Comparison of ENCODE assay signal across 21 cellular contexts in the genomic region with DNA sequence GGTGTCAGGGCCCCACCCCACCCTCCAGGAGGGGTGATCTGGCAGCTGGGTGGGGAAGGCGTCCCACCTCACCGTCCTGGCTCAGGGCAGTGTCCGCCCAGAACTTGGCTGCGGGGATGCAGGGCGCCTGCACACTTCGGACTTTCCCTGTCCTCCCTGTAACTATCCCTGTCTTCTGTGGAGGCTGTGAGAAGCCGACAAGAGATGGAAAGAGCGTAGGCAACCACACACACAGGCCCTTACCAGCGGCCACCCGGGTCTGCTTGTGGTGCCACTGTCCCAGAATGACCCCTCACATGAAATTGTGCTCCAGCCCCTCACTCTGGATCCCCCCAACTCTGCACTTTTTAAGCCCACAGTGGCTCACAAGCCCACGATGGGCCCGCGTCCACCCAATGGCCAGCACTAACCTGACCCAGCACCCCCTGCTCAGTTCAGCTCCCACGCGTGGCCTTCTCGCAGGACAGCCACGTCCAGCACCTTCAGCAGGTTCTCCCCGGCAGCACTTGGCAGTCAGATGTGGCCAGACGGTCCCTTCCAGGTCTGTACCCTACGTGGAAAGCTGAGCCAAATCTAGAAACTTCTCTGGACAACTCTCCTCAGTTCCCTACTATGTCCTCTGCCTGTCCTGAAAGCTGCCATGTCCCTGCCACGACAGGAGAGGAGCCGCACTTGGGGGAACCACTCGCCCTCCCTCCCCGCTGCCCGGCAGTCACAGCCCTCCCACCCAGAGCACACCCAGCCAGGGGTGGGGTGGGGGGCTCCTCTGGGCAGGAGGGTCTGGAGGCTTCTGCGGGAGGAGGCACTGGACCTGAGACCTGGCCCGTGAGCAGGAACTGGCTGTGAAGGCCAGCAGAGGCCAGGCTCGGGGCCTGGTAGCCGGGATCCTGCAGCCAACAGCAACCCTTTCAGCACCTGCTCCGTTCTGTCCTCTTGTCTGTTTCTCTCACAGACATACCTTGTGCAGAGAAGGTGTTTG. TPM values are rescaled to one million over a fixed set of nuclear protein-coding genes. Genes with fewer than 3 reads are reported as not detected.
DNase-seq lines count a peak whose midpoint lies in the region; ATAC-seq and TF ChIP-seq lines count a peak whose summit lies in the region.
"Had no signal": no experiment of that assay in that cellular context is flagged by ENCODE, and none has a peak within 500 bp of the region (broad histone marks: within the 10 kb centered on the region; RNA-seq: fewer than 3 reads in every experiment).

No MANE protein-coding gene starts in this region.

- no peak overlapping the region for H4K91ac ChIP-seq in neuronal stem cell (ENCODE audit: low read depth, low read length, poor library complexity)

- TF ChIP-seq CTCF in cardiac muscle cell (IDR thresholded peaks at IDR 0.05; ENCODE audit: low read depth, low read length): no peak

- no peak overlapping the region for H3K4me3 ChIP-seq in cardiac muscle cell
- H3K4me3 ChIP-seq in right cardiac atrium (ENCODE audit: low read length): no peak overlapping the region
- H3K4me3 ChIP-seq in neuronal stem cell (ENCODE audit: low read length in 2 of 2): no peak overlapping the region
- H3K4me3 ChIP-seq: K562 had no signal

- peak overlapping the region; percentile 93 for H3K27ac ChIP-seq in cardiac muscle cell
- H3K27ac ChIP-seq in right cardiac atrium (ENCODE audit: low read length): peak overlapping the region; percentile 84
- no peak overlapping the region for H3K27ac ChIP-seq in neuronal stem cell (replicated peaks; ENCODE audit: low read length)

- WGBS in right cardiac atrium: 80% methylated on average over 30 of the region's 30 CpGs
- no CpG with 5 or more reads among the region's 30 CpGs for WGBS in neuronal stem cell (ENCODE audit: extremely low coverage in 2 of 2, insufficient read length in 2 of 2, insufficient replicate concordance in 1 of 2), 2 donors

- no peak for DNase-seq in cardiac muscle cell (ENCODE audit: low read depth in 1 of 2, low spot score in 1 of 2)
- no peak for DNase-seq in Right ventricle myocardium inferior (ENCODE audit: missing footprints)
- peak in 2 of 3 donors; percentile 12 to 59 for DNase-seq in right cardiac atrium
- DNase-seq in neuronal stem cell (ENCODE audit: low spot score): no peak
- no peak for DNase-seq in nucleus accumbens (lab: John Stamatoyannopoulos, UW)
- no peak for DNase-seq in NCI-H1105 treated with DMSO at 0.1 percent for 48 hours (lab: John Stamatoyannopoulos, UW)
- no peak for DNase-seq in amygdala (lab: John Stamatoyannopoulos, UW)
- DNase-seq: 8988T; CD4-positive, CD25-positive, alpha-beta regulatory T cell; COR-L47; DMS153; GF-D8; GOT3; NCI-H1105; NCI-H1694 treated with DMSO at 0.1 percent for 48 hours; NCI-H510A; NCI-H748 treated with DMSO at 0.1 percent for 48 hours; NK-92 treated with Interleukin-12 subunit alpha and Interleukin-12 subunit beta, amount 100 ng/mL, for 24 hours; SHP77 had no signal

- H2AFZ ChIP-seq in neuronal stem cell (ENCODE audit: low read length): no peak overlapping the region

- peak overlapping the region; percentile 49 for H3K18ac ChIP-seq in neuronal stem cell (ENCODE audit: low read length)

- ATAC-seq in Right ventricle myocardium inferior: no peak
- ATAC-seq in right cardiac atrium: no peak
- ATAC-seq in HG03469 (IDR thresholded peaks at IDR 0.05; ENCODE audit: unreplicated experiment): no peak
- ATAC-seq: K562 had no signal

- H2BK15ac ChIP-seq in neuronal stem cell (ENCODE audit: low read length): peak overlapping the region; percentile 47

- no peaks in the 10 kb centered on the region for H3K79me1 ChIP-seq in neuronal stem cell (ENCODE audit: low read depth, low read length)

- no peaks in the 10 kb centered on the region for H3K36me3 ChIP-seq in cardiac muscle cell
- no peaks in the 10 kb centered on the region for H3K36me3 ChIP-seq in neuronal stem cell (replicated peaks in 1 of 2; ENCODE audit: control insufficient read depth in 2 of 2, insufficient read depth in 2 of 2, low read length in 2 of 2)

- no peak overlapping the region for H3K4me2 ChIP-seq in neuronal stem cell (ENCODE audit: insufficient read depth, low read length, poor library complexity, severe bottlenecking)

- H3K27me3 ChIP-seq in cardiac muscle cell: no peaks in the 10 kb centered on the region
- H3K27me3 ChIP-seq in right cardiac atrium (ENCODE audit: control insufficient read depth, insufficient read depth): no peaks in the 10 kb centered on the region
- H3K27me3 ChIP-seq in neuronal stem cell (ENCODE audit: control insufficient read depth in 3 of 3, insufficient read depth in 3 of 3, low read depth in 1 of 3, low read length in 3 of 3): no peaks in the 10 kb centered on the region

- intact Hi-C loops in Right ventricle myocardium inferior (cut with DNase I): loop anchor here (5.0 kb wide), 1 partner anchor 56 kb away; a partner anchor contains a TSS
- intact Hi-C loops in right cardiac atrium (cut with DNase I): no loop called here

- no peak overlapping the region for H3K4ac ChIP-seq in neuronal stem cell (ENCODE audit: low read length)

- peak overlapping the region; percentile 28 for H3K23ac ChIP-seq in neuronal stem cell (ENCODE audit: low read depth, low read length, poor library complexity)

- no peaks in the 10 kb centered on the region for H3K9me3 ChIP-seq in cardiac muscle cell (ENCODE audit: low read depth)
- no peaks in the 10 kb centered on the region for H3K9me3 ChIP-seq in right cardiac atrium (ENCODE audit: control insufficient read depth, low read length)
- H3K9me3 ChIP-seq in neuronal stem cell (replicated peaks in 1 of 2; ENCODE audit: control insufficient read depth in 2 of 2, insufficient read depth in 1 of 2, low read depth in 1 of 2, low read length in 2 of 2): no peaks in the 10 kb centered on the region

- H2AK5ac ChIP-seq in neuronal stem cell (ENCODE audit: low read depth, low read length): peak overlapping the region; percentile 32

- H4K8ac ChIP-seq in neuronal stem cell (ENCODE audit: low read depth, low read length): no peak overlapping the region

- H2BK5ac ChIP-seq in neuronal stem cell (ENCODE audit: low read length): no peak overlapping the region

- peak overlapping the region; percentile 66 for H3K9ac ChIP-seq in neuronal stem cell (ENCODE audit: low read depth, low read length, poor library complexity)

- no peak overlapping the region for H3K14ac ChIP-seq in neuronal stem cell (ENCODE audit: low read length)

- H2BK12ac ChIP-seq in neuronal stem cell (ENCODE audit: low read length): no peak overlapping the region

- H2BK120ac ChIP-seq in neuronal stem cell (ENCODE audit: low read depth, low read length): no peak overlapping the region

- H3K4me1 ChIP-seq in cardiac muscle cell (ENCODE audit: low read depth) (peaks cover 48% of the 10 kb centered on the region), right cardiac atrium (ENCODE audit: control insufficient read depth, insufficient read depth, low read length) (peaks cover 8% of the 10 kb centered on the region), neuronal stem cell (ENCODE audit: control insufficient read depth in 2 of 2, insufficient read depth in 1 of 2, low read depth in 1 of 2, low read length in 2 of 2) (peaks cover 10% of the 10 kb centered on the region in 2 donors)

RNA-seq across cellular contexts. Expression of a gene that starts 38.0 kb away (rescaled TPM):
- total RNA-seq in cardiac muscle cell: 126 and 196 TPM in 2 replicates
- polyA plus RNA-seq in cardiac muscle cell: 135 and 141 TPM in 2 replicates
- 18.2 TPM for total RNA-seq in Right ventricle myocardium inferior
- total RNA-seq in right cardiac atrium: 10 to 100 TPM; 18.4 to 28.5 (median 19.3) TPM
- 28.0 TPM for polyA plus RNA-seq in right cardiac atrium
- polyA plus RNA-seq in neuronal stem cell (2013, experiment 1 of 2): 42.5 TPM
- polyA plus RNA-seq in neuronal stem cell (2013, experiment 2 of 2): 39.1 TPM

RNA-seq across cellular contexts. Expression of a gene that starts 57.3 kb away (rescaled TPM):
- total RNA-seq in cardiac muscle cell (17.1 and 28.4 TPM in 2 replicates), Right ventricle myocardium inferior (45.3 TPM), right cardiac atrium (10 to 100 TPM; 18.7 to 63.8 (median 39.9) TPM)
- polyA plus RNA-seq in cardiac muscle cell (22.0 and 24.3 TPM in 2 replicates), right cardiac atrium (66.2 TPM)
- polyA plus RNA-seq in neuronal stem cell (2013, experiment 1 of 2): 1.2 TPM
- polyA plus RNA-seq in neuronal stem cell (2013, experiment 2 of 2): 0.90 TPM
- polyA plus RNA-seq: K562 had no signal

Comparison
In these comparisons a context has a peak if more than half of its experiments do, and no peak if none do; other contexts are left out.
1. DNase-seq: peak in right cardiac atrium (2 of 3); none in cardiac muscle cell (0 of 2), Right ventricle myocardium inferior (single experiment), neuronal stem cell (single experiment), nucleus accumbens (0 of 56), NCI-H1105 treated with DMSO at 0.1 percent for 48 hours (single experiment) and amygdala (0 of 56).